ENCODE assay signal across 9 cellular contexts in genomic region chr15:92922405-92923002, GRCh38. TPM values are rescaled to one million over a fixed set of nuclear protein-coding genes. Genes with fewer than 3 reads are reported as not detected.
DNase-seq lines count a peak whose midpoint lies in the region; ATAC-seq and TF ChIP-seq lines count a peak whose summit lies in the region.
"Had no signal": no experiment of that assay in that cellular context is flagged by ENCODE, and none has a peak within 500 bp of the region (broad histone marks: within the 10 kb centered on the region; RNA-seq: fewer than 3 reads in every experiment).

No MANE protein-coding gene starts in this region.

- no peaks in the 10 kb centered on the region for H3K27me3 Mint-ChIP-seq in T-helper 1 cell treated with Interleukin-12 subunit alpha and Interleukin-12 subunit beta and Interleukin-4 antibody, amounts not matched to agents 30 μg/mL and 1 μg/mL, for 36 hours (ENCODE audit: low read depth)

- peak overlapping the region in 2 of 5 donors; percentile 2 to 64 for H3K9ac ChIP-seq in subcutaneous abdominal adipose tissue (ENCODE audit: low read length in 5 of 5)

- peak overlapping the region; percentile 57 for H3K4me3 Mint-ChIP-seq in T-helper 1 cell treated with Interleukin-12 subunit alpha and Interleukin-12 subunit beta and Interleukin-4 antibody, amounts not matched to agents 30 μg/mL and 1 μg/mL, for 36 hours

- intact Hi-C loops in esophagus muscularis mucosa (cut with DNase I), result no loop called here

- peak overlapping the region; percentile 81 for H3K27ac Mint-ChIP-seq in T-helper 1 cell treated with Interleukin-12 subunit alpha and Interleukin-12 subunit beta and Interleukin-4 antibody, amounts not matched to agents 30 μg/mL and 1 μg/mL, for 36 hours

- no peak for DNase-seq in T-helper 1 cell
- no peak for DNase-seq in esophagus muscularis mucosa (ENCODE audit: extremely low spot score)
- no peak for DNase-seq in MG63
- DNase-seq: ACHN had no signal

- no peak for TF ChIP-seq POLR2A in esophagus muscularis mucosa (IDR thresholded peaks at IDR 0.05; ENCODE audit: low read depth)

- H3K36me3 Mint-ChIP-seq in T-helper 1 cell treated with Interleukin-12 subunit alpha and Interleukin-12 subunit beta and Interleukin-4 antibody, amounts not matched to agents 30 μg/mL and 1 μg/mL, for 36 hours (ENCODE audit: low read depth), result peaks cover 49% of the 10 kb centered on the region

- H3K27me3 ChIP-seq in esophagus muscularis mucosa (no peaks in the 10 kb centered on the region), subcutaneous abdominal adipose tissue (ENCODE audit: control insufficient read depth in 5 of 5, insufficient read depth in 4 of 5, low read length in 5 of 5) (no peaks in the 10 kb centered on the region), MG63 (no peaks in the 10 kb centered on the region)

- TF ChIP-seq EP300 in esophagus muscularis mucosa (IDR thresholded peaks at IDR 0.05), result no peak

- no peaks in the 10 kb centered on the region for H3K9me3 Mint-ChIP-seq in T-helper 1 cell treated with Interleukin-12 subunit alpha and Interleukin-12 subunit beta and Interleukin-4 antibody, amounts not matched to agents 30 μg/mL and 1 μg/mL, for 36 hours

- 63% methylated on average over 5 of the region's 5 CpGs for WGBS in esophagus muscularis mucosa

- no peaks in the 10 kb centered on the region for H3K9me3 ChIP-seq in esophagus muscularis mucosa
- no peaks in the 10 kb centered on the region for H3K9me3 ChIP-seq in subcutaneous abdominal adipose tissue (ENCODE audit: control insufficient read depth in 5 of 5, low read length in 5 of 5)
- no peaks in the 10 kb centered on the region for H3K9me3 ChIP-seq in MG63

- peak overlapping the region in 3 of 4 donors; percentile 46 to 59 (median 56) for H3K27ac ChIP-seq in esophagus muscularis mucosa (replicated peaks in 1 of 4)
- H3K27ac ChIP-seq in subcutaneous abdominal adipose tissue (ENCODE audit: low read depth, low read length), result peak overlapping the region; percentile 80

- H3K36me3 ChIP-seq in esophagus muscularis mucosa (peaks cover 0 to 41% (median 23%) of the 10 kb centered on the region in 4 donors), subcutaneous abdominal adipose tissue (ENCODE audit: control insufficient read depth in 5 of 5, insufficient read depth in 5 of 5, low read length in 5 of 5) (peaks cover 21 to 36% (median 26%) of the 10 kb centered on the region in 5 donors), MG63 (peaks cover 70% of the 10 kb centered on the region)

- no peak for TF ChIP-seq CTCF in esophagus muscularis mucosa (IDR thresholded peaks at IDR 0.05)

- no peak overlapping the region for H3K4me3 ChIP-seq in esophagus muscularis mucosa
- H3K4me3 ChIP-seq in subcutaneous abdominal adipose tissue (ENCODE audit: low read depth in 1 of 5, low read length in 5 of 5), result no peak overlapping the region
- H3K4me3 ChIP-seq in MG63, result no peak overlapping the region

- ATAC-seq in HG03565 (IDR thresholded peaks at IDR 0.05; ENCODE audit: unreplicated experiment), result peak; percentile 33
- no peak for ATAC-seq in HG03469 (IDR thresholded peaks at IDR 0.05; ENCODE audit: unreplicated experiment)
- no peak for ATAC-seq in HG03025 (IDR thresholded peaks at IDR 0.05; ENCODE audit: low FRiP score, unreplicated experiment)

- H3K4me1 ChIP-seq in esophagus muscularis mucosa, result peaks cover 52 to 90% (median 83%) of the 10 kb centered on the region in 4 donors
- peaks cover 10 to 45% (median 39%) of the 10 kb centered on the region in 5 donors for H3K4me1 ChIP-seq in subcutaneous abdominal adipose tissue (ENCODE audit: control insufficient read depth in 5 of 5, insufficient read depth in 5 of 5, low read length in 5 of 5)

- peaks cover 60% of the 10 kb centered on the region for H3K4me1 Mint-ChIP-seq in T-helper 1 cell treated with Interleukin-12 subunit alpha and Interleukin-12 subunit beta and Interleukin-4 antibody, amounts not matched to agents 30 μg/mL and 1 μg/mL, for 36 hours (ENCODE audit: low read depth)

RNA-seq across cellular contexts. Expression of gene CHD2, which starts 22.4 kb away (rescaled TPM):
- total RNA-seq in esophagus muscularis mucosa, result 10 to 100 TPM; 54.3 to 86.0 (median 62.8) TPM
- total RNA-seq in MG63 (2014; rRNA removed; shearing (Covaris generic); ENCODE audit: low replicate concordance), result 18.0 and 23.1 TPM in 2 replicates
